ENCODE assay signal across 8 cellular contexts in genomic region chr7:157389951-157390730, GRCh38. TPM values are rescaled to one million over a fixed set of nuclear protein-coding genes. Genes with fewer than 3 reads are reported as not detected.
DNase-seq lines count a peak whose midpoint lies in the region; ATAC-seq lines count a peak whose summit lies in the region.

No MANE protein-coding gene starts in this region.

- H3K4me1 Mint-ChIP-seq in activated CD4-positive, alpha-beta T cell treated with anti-CD3 and anti-CD28 coated beads, Interleukin-2, amount 10 ng/mL, durations not matched to agents 7 days and 5 days: peaks cover 51% of the 10 kb centered on the region
- H3K4me1 Mint-ChIP-seq in activated T-cell treated with anti-CD3 and anti-CD28 coated beads, Interleukin-2, amount 50 U/mL, for 72 hours (ENCODE audit: low read depth): peaks cover 41% of the 10 kb centered on the region
- peaks cover 59% of the 10 kb centered on the region for H3K4me1 Mint-ChIP-seq in stimulated activated naive CD8-positive, alpha-beta T cell treated with anti-CD3 and anti-CD28 coated beads, Interleukin-15, Interleukin-2, amounts not matched to agents 100 ng/mL and 50 ng/mL, for 24 hours (ENCODE audit: low read depth)

- POLR2A ChIA-PET in activated CD4-positive, alpha-beta T cell treated with anti-CD3 and anti-CD28 coated beads, Interleukin-2, amount 10 ng/mL, durations not matched to agents 7 days and 5 days (lab: Charles Lee): interaction anchor here (0.6 kb wide), 1 partner anchor 16 kb away, joined by 3 read pairs; no protein-coding TSS in a partner anchor

- peak; percentile 43 to 55 for ATAC-seq in activated T-cell treated with anti-CD3 and anti-CD28 coated beads, Interleukin-2, amount 50 U/mL, for 72 hours (replicated peaks in 1 of 2)
- ATAC-seq in HG03571 (IDR thresholded peaks at IDR 0.05; ENCODE audit: unreplicated experiment) (no peak), GM21723 (IDR thresholded peaks at IDR 0.05; ENCODE audit: unreplicated experiment) (no peak), HG02973 (IDR thresholded peaks at IDR 0.05; ENCODE audit: unreplicated experiment) (no peak)

- peak overlapping the region; percentile 55 for H3K4me3 Mint-ChIP-seq in activated CD4-positive, alpha-beta T cell treated with anti-CD3 and anti-CD28 coated beads, Interleukin-2, amount 10 ng/mL, durations not matched to agents 7 days and 5 days
- H3K4me3 Mint-ChIP-seq in activated T-cell treated with anti-CD3 and anti-CD28 coated beads, Interleukin-2, amount 50 U/mL, for 72 hours: peak overlapping the region; percentile 47 to 71
- H3K4me3 Mint-ChIP-seq in stimulated activated naive CD8-positive, alpha-beta T cell treated with anti-CD3 and anti-CD28 coated beads, Interleukin-15, Interleukin-2, amounts not matched to agents 100 ng/mL and 50 ng/mL, for 24 hours: peak overlapping the region; percentile 52

- H3K27me3 Mint-ChIP-seq in activated CD4-positive, alpha-beta T cell treated with anti-CD3 and anti-CD28 coated beads, Interleukin-2, amount 10 ng/mL, durations not matched to agents 7 days and 5 days: no peaks in the 10 kb centered on the region
- no peaks in the 10 kb centered on the region for H3K27me3 Mint-ChIP-seq in activated T-cell treated with anti-CD3 and anti-CD28 coated beads, Interleukin-2, amount 50 U/mL, for 72 hours (ENCODE audit: low read depth)
- no peaks in the 10 kb centered on the region for H3K27me3 Mint-ChIP-seq in stimulated activated naive CD8-positive, alpha-beta T cell treated with anti-CD3 and anti-CD28 coated beads, Interleukin-15, Interleukin-2, amounts not matched to agents 100 ng/mL and 50 ng/mL, for 24 hours

- CTCF ChIA-PET in activated CD4-positive, alpha-beta T cell treated with anti-CD3 and anti-CD28 coated beads, Interleukin-2, amount 10 ng/mL, durations not matched to agents 7 days and 5 days (lab: Charles Lee): interaction anchor here (1.0 kb wide), 1 partner anchor 17 kb away, joined by 3 read pairs; no protein-coding TSS in a partner anchor

- peaks cover 30% of the 10 kb centered on the region for H3K36me3 Mint-ChIP-seq in activated CD4-positive, alpha-beta T cell treated with anti-CD3 and anti-CD28 coated beads, Interleukin-2, amount 10 ng/mL, durations not matched to agents 7 days and 5 days (ENCODE audit: low read depth)
- H3K36me3 Mint-ChIP-seq in activated T-cell treated with anti-CD3 and anti-CD28 coated beads, Interleukin-2, amount 50 U/mL, for 72 hours (ENCODE audit: insufficient read depth in 2 of 2): peaks cover 2 to 11% of the 10 kb centered on the region in 2 donors
- peaks cover 55% of the 10 kb centered on the region for H3K36me3 Mint-ChIP-seq in stimulated activated naive CD8-positive, alpha-beta T cell treated with anti-CD3 and anti-CD28 coated beads, Interleukin-15, Interleukin-2, amounts not matched to agents 100 ng/mL and 50 ng/mL, for 24 hours (ENCODE audit: low read depth)

- H3K9me3 Mint-ChIP-seq in activated CD4-positive, alpha-beta T cell treated with anti-CD3 and anti-CD28 coated beads, Interleukin-2, amount 10 ng/mL, durations not matched to agents 7 days and 5 days: no peaks in the 10 kb centered on the region
- no peaks in the 10 kb centered on the region for H3K9me3 Mint-ChIP-seq in activated T-cell treated with anti-CD3 and anti-CD28 coated beads, Interleukin-2, amount 50 U/mL, for 72 hours
- no peaks in the 10 kb centered on the region for H3K9me3 Mint-ChIP-seq in stimulated activated naive CD8-positive, alpha-beta T cell treated with anti-CD3 and anti-CD28 coated beads, Interleukin-15, Interleukin-2, amounts not matched to agents 100 ng/mL and 50 ng/mL, for 24 hours

- peak overlapping the region; percentile 89 for H3K27ac Mint-ChIP-seq in activated CD4-positive, alpha-beta T cell treated with anti-CD3 and anti-CD28 coated beads, Interleukin-2, amount 10 ng/mL, durations not matched to agents 7 days and 5 days
- H3K27ac Mint-ChIP-seq in activated T-cell treated with anti-CD3 and anti-CD28 coated beads, Interleukin-2, amount 50 U/mL, for 72 hours: peak overlapping the region; percentile 77
- H3K27ac Mint-ChIP-seq in stimulated activated naive CD8-positive, alpha-beta T cell treated with anti-CD3 and anti-CD28 coated beads, Interleukin-15, Interleukin-2, amounts not matched to agents 100 ng/mL and 50 ng/mL, for 24 hours: peak overlapping the region; percentile 66

- intact Hi-C loops in cardiac septum (cut with DNase I): loop anchor here (2.0 to 5.0 kb wide), 2 partner anchors 33 to 49 kb away; no protein-coding TSS in a partner anchor

- DNase-seq in activated CD4-positive, alpha-beta T cell treated with anti-CD3 and anti-CD28 coated beads, Interleukin-2, amount 10 ng/mL, durations not matched to agents 7 days and 5 days: peak; percentile 69
- no peak for DNase-seq in activated CD4-positive, alpha-beta T cell treated with anti-CD3 and anti-CD28 coated beads, Interleukin-2, amount 50 U/mL, for 1 hour
- DNase-seq in activated T-cell treated with anti-CD3 and anti-CD28 coated beads, Interleukin-2, amount 50 U/mL, for 72 hours: peak in 1 of 2 donors; percentile 35
- DNase-seq in cardiac septum (ENCODE audit: low spot score): peak; percentile 80

RNA-seq across cellular contexts. Expression of gene DNAJB6, which starts 53.3 kb away (rescaled TPM):
- total RNA-seq in activated CD4-positive, alpha-beta T cell treated with anti-CD3 and anti-CD28 coated beads, Interleukin-2, amount 10 ng/mL, durations not matched to agents 7 days and 5 days: 10 to 100 TPM; 67.8 to 68.9 TPM
- 100 to 1,000 TPM; 103 to 116 TPM for total RNA-seq in activated T-cell treated with anti-CD3 and anti-CD28 coated beads, Interleukin-2, amount 50 U/mL, for 72 hours
- total RNA-seq in cardiac septum: 171 TPM

Comparison
In these comparisons a context has a peak if more than half of its experiments do, and no peak if none do; other contexts are left out.
1. ATAC-seq: peak in activated T-cell treated with anti-CD3 and anti-CD28 coated beads, Interleukin-2, amount 50 U/mL, for 72 hours (2 of 2); none in HG03571 (single experiment), GM21723 (single experiment) and HG02973 (single experiment).
2. Peak in every context shown above with its lines, with median percentiles within 50 percentile points of each other: H3K27ac Mint-ChIP-seq and H3K4me3 Mint-ChIP-seq.